In genomic region chr1:219582310-219582709, GRCh38 we compare ENCODE assay signal across 14 cellular contexts. TPM values are rescaled to one million over a fixed set of nuclear protein-coding genes. Genes with fewer than 3 reads are reported as not detected.
DNase-seq lines count a peak whose midpoint lies in the region; ATAC-seq, FAIRE-seq and TF ChIP-seq lines count a peak whose summit lies in the region.
"Had no signal": no experiment of that assay in that cellular context is flagged by ENCODE, and none has a peak within 500 bp of the region (broad histone marks: within the 10 kb centered on the region; RNA-seq: fewer than 3 reads in every experiment).

No MANE protein-coding gene starts in this region.

- no peaks in the 10 kb centered on the region for H3K36me3 ChIP-seq in astrocyte (ENCODE audit: insufficient read depth, low read length)

- H4K20me1 ChIP-seq in astrocyte (ENCODE audit: insufficient read depth, low read length) = no peaks in the 10 kb centered on the region

- peak overlapping the region; percentile 45 for H3K4me2 ChIP-seq in astrocyte (ENCODE audit: low read length)

- DNase-seq in AML-193 (lab: John Stamatoyannopoulos, UW) (peak; percentile 38 to 48), astrocyte (ENCODE audit: low read depth) (peak; percentile 78), glutamatergic neuron (no peak)
- no peak for DNase-seq in activated CD8-positive, alpha-beta memory T cell treated with anti-CD3 and anti-CD28 coated beads, Interleukin-2, amount 50 U/mL, for 4 hours
- DNase-seq in effector CD4-positive, alpha-beta T cell = no peak
- DNase-seq: activated CD8-positive, alpha-beta memory T cell treated with anti-CD3 and anti-CD28 coated beads, Interleukin-2, amount 50 U/mL, for 48 hours; effector memory CD8-positive, alpha-beta T cell; left cardiac atrium; psoas muscle had no signal

- H2AFZ ChIP-seq in astrocyte (ENCODE audit: low read depth, low read length) = no peak overlapping the region

- no peak for FAIRE-seq in astrocyte (lab: Jason Lieb, UNC)
- FAIRE-seq: RCC 7860 had no signal

- peak overlapping the region; percentile 28 for H3K27ac ChIP-seq in astrocyte (ENCODE audit: low read depth, low read length)
- H3K27ac ChIP-seq: psoas muscle had no signal

- no peaks in the 10 kb centered on the region for H3K9me3 ChIP-seq in astrocyte (ENCODE audit: insufficient read depth, low read depth, low read length)

- H3K27me3 ChIP-seq in astrocyte (ENCODE audit: insufficient read depth, low read length) = no peaks in the 10 kb centered on the region

- no peak overlapping the region for H3K9ac ChIP-seq in astrocyte (ENCODE audit: low read length)

- peaks cover 9% of the 10 kb centered on the region for H3K4me1 ChIP-seq in astrocyte (ENCODE audit: insufficient read depth, low read length)
- H3K4me1 ChIP-seq: psoas muscle had no signal

- no peak overlapping the region for H3K4me3 ChIP-seq in astrocyte (ENCODE audit: insufficient read depth, low read depth, low read length)
- H3K4me3 ChIP-seq: psoas muscle had no signal

- H3K27me3 Mint-ChIP-seq in astrocyte (ENCODE audit: low read depth, unreplicated experiment) = no peaks in the 10 kb centered on the region
- no peaks in the 10 kb centered on the region for H3K27me3 Mint-ChIP-seq in glutamatergic neuron (ENCODE audit: unreplicated experiment)
- H3K27me3 Mint-ChIP-seq: effector memory CD8-positive, alpha-beta T cell had no signal

- ATAC-seq in GM19455 (IDR thresholded peaks at IDR 0.05; ENCODE audit: unreplicated experiment) (peak; percentile 60), HG03520 (IDR thresholded peaks at IDR 0.05; ENCODE audit: unreplicated experiment) (peak; percentile 59)
- no peak for ATAC-seq in activated CD4-positive, CD25-positive, alpha-beta regulatory T cell treated with anti-CD3 and anti-CD28 coated beads, Interleukin-2, amount 50 U/mL, for 24 hours
- ATAC-seq: effector memory CD8-positive, alpha-beta T cell; psoas muscle had no signal

- H3K27ac Mint-ChIP-seq in astrocyte (ENCODE audit: unreplicated experiment) (no peak overlapping the region), glutamatergic neuron (ENCODE audit: unreplicated experiment) (no peak overlapping the region)
- H3K27ac Mint-ChIP-seq: B cell; effector memory CD8-positive, alpha-beta T cell had no signal

- peak overlapping the region; percentile 16 for H3K4me3 Mint-ChIP-seq in astrocyte (ENCODE audit: unreplicated experiment)
- H3K4me3 Mint-ChIP-seq in glutamatergic neuron (ENCODE audit: unreplicated experiment) = no peak overlapping the region
- H3K4me3 Mint-ChIP-seq: B cell; effector memory CD8-positive, alpha-beta T cell had no signal

- TF ChIP-seq CTCF in astrocyte (IDR thresholded peaks at IDR 0.05; ENCODE audit: insufficient read depth, low read depth, low read length) = no peak
- no peak for TF ChIP-seq CTCF in glutamatergic neuron (IDR thresholded peaks at IDR 0.05; ENCODE audit: partially characterized antibody, unreplicated experiment)

- H3K4me1 Mint-ChIP-seq in astrocyte (ENCODE audit: low read depth, unreplicated experiment) = peaks cover 2% of the 10 kb centered on the region
- peaks cover 1% of the 10 kb centered on the region for H3K4me1 Mint-ChIP-seq in glutamatergic neuron (ENCODE audit: low read depth, unreplicated experiment)

- no peaks in the 10 kb centered on the region for H3K79me2 ChIP-seq in astrocyte (ENCODE audit: insufficient read depth, low read length)

- H3K9me3 Mint-ChIP-seq in astrocyte (ENCODE audit: unreplicated experiment) (peaks cover 6% of the 10 kb centered on the region), glutamatergic neuron (ENCODE audit: unreplicated experiment) (no peaks in the 10 kb centered on the region)

- H3K36me3 Mint-ChIP-seq in astrocyte (ENCODE audit: low read depth, unreplicated experiment) (no peaks in the 10 kb centered on the region), glutamatergic neuron (ENCODE audit: unreplicated experiment) (no peaks in the 10 kb centered on the region)

RNA-seq across cellular contexts. Expression of gene ZC3H11B, which starts 30.6 kb away (rescaled TPM):
- total RNA-seq in astrocyte (0.50 TPM in 1 of 2 replicates, not detected in the other), glutamatergic neuron (ENCODE audit: unreplicated experiment) (not detected)

Comparison
In these comparisons a context has a peak if more than half of its experiments do, and no peak if none do; other contexts are left out.
1. DNase-seq: peak in AML-193 (2 of 2) and astrocyte (single experiment); none in activated CD8-positive, alpha-beta memory T cell treated with anti-CD3 and anti-CD28 coated beads, Interleukin-2, amount 50 U/mL, for 4 hours (single experiment), effector CD4-positive, alpha-beta T cell (single experiment) and glutamatergic neuron (single experiment).
2. ATAC-seq: peak in GM19455 (single experiment) and HG03520 (single experiment); none in activated CD4-positive, CD25-positive, alpha-beta regulatory T cell treated with anti-CD3 and anti-CD28 coated beads, Interleukin-2, amount 50 U/mL, for 24 hours (0 of 2).